In genomic region chr9:124045076-124045829, GRCh38 we compare ENCODE assay signal across 9 cellular contexts. TPM values are rescaled to one million over a fixed set of nuclear protein-coding genes. Genes with fewer than 3 reads are reported as not detected.
DNase-seq lines count a peak whose midpoint lies in the region; ATAC-seq, FAIRE-seq and TF ChIP-seq lines count a peak whose summit lies in the region.
"Had no signal": no experiment of that assay in that cellular context is flagged by ENCODE, and none has a peak within 500 bp of the region (broad histone marks: within the 10 kb centered on the region; RNA-seq: fewer than 3 reads in every experiment).

No MANE protein-coding gene starts in this region.

- H3K9me3 Mint-ChIP-seq in WTC11, result no peaks in the 10 kb centered on the region
- H3K9me3 Mint-ChIP-seq: natural killer cell treated with Interleukin-12 subunit alpha and Interleukin-12 subunit beta and Interleukin-15 and Interleukin-18, amount 100 ng/mL, for 72 hours had no signal

- H3K79me2 ChIP-seq in smooth muscle cell (ENCODE audit: low read depth), result no peaks in the 10 kb centered on the region

- peak overlapping the region; percentile 56 for H3K4me3 Mint-ChIP-seq in WTC11
- H3K4me3 Mint-ChIP-seq: natural killer cell treated with Interleukin-12 subunit alpha and Interleukin-12 subunit beta and Interleukin-15 and Interleukin-18, amount 100 ng/mL, for 72 hours had no signal

- H3K9me3 ChIP-seq in right cardiac atrium (ENCODE audit: control insufficient read depth, low read length), result no peaks in the 10 kb centered on the region
- no peaks in the 10 kb centered on the region for H3K9me3 ChIP-seq in smooth muscle cell (replicated peaks; ENCODE audit: low read depth)

- H3F3A ChIP-seq in smooth muscle cell (ENCODE audit: low read depth), result peaks cover 13% of the 10 kb centered on the region

- DNase-seq in HTR-8/SVneo (ENCODE audit: insufficient read length, low spot score) (peak; percentile 42), WTC11 (ENCODE audit: low spot score) (peak; percentile 39), right cardiac atrium (peak; percentile 54 to 91 (median 89)), smooth muscle cell (lab: John Stamatoyannopoulos, UW; ENCODE audit: unreplicated experiment) (peak; percentile 32)

- peaks cover 10% of the 10 kb centered on the region; the same call in 1 of the 2 replicates for H3K4me1 Mint-ChIP-seq in WTC11

- POLR2A ChIA-PET in WTC11 (lab: Charles Lee), result no interaction called here

- H3K27ac ChIP-seq in right cardiac atrium (ENCODE audit: low read length) (no peak overlapping the region), smooth muscle cell (ENCODE audit: low read depth) (no peak overlapping the region)

- peak overlapping the region; percentile 33 for H2AFZ ChIP-seq in smooth muscle cell (ENCODE audit: low read depth)

- H3K4me2 ChIP-seq in smooth muscle cell, result peak overlapping the region; percentile 86

- no peaks in the 10 kb centered on the region for H3K27me3 ChIP-seq in right cardiac atrium (ENCODE audit: control insufficient read depth, insufficient read depth)
- H3K27me3 ChIP-seq in smooth muscle cell (ENCODE audit: low read depth), result peaks cover 14% of the 10 kb centered on the region

- CTCF ChIA-PET in WTC11 (lab: Charles Lee), result interaction anchor here (0.7 kb wide), 1 partner anchor 275 kb away, joined by 3 read pairs; no protein-coding TSS in a partner anchor

- H3K4me3 ChIP-seq in right cardiac atrium (ENCODE audit: low read length) (peak overlapping the region; percentile 33), smooth muscle cell (peak overlapping the region; percentile 40)

- TF ChIP-seq CTCF in WTC11 (IDR thresholded peaks at IDR 0.05), result no peak
- TF ChIP-seq CTCF in smooth muscle cell (IDR thresholded peaks at IDR 0.05; ENCODE audit: borderline replicate concordance, insufficient read depth, poor library complexity, severe bottlenecking), result no peak

- peak overlapping the region; percentile 61 for H3K9ac ChIP-seq in smooth muscle cell (ENCODE audit: low read depth)

- WGBS in right cardiac atrium, result 9% methylated on average over 49 of the region's 49 CpGs
- 17% methylated on average over 42 of the region's 49 CpGs for WGBS in smooth muscle cell (ENCODE audit: low lambda C conversion rate)

- intact Hi-C loops in right cardiac atrium (cut with DNase I), result loop anchor here in 1 of 4 donors (10.0 kb wide), 1 partner anchor 630 kb away; no protein-coding TSS in a partner anchor

- FAIRE-seq in HTR-8/SVneo (lab: Jason Lieb, UNC), result no peak

- H3K36me3 ChIP-seq in smooth muscle cell (ENCODE audit: low read depth), result no peaks in the 10 kb centered on the region

- H3K27ac Mint-ChIP-seq in WTC11, result no peak overlapping the region
- H3K27ac Mint-ChIP-seq: natural killer cell treated with Interleukin-12 subunit alpha and Interleukin-12 subunit beta and Interleukin-15 and Interleukin-18, amount 100 ng/mL, for 72 hours had no signal

- H3K36me3 Mint-ChIP-seq in WTC11, result no peaks in the 10 kb centered on the region
- H3K36me3 Mint-ChIP-seq: natural killer cell treated with Interleukin-12 subunit alpha and Interleukin-12 subunit beta and Interleukin-15 and Interleukin-18, amount 100 ng/mL, for 72 hours had no signal

- no peaks in the 10 kb centered on the region for H4K20me1 ChIP-seq in smooth muscle cell (ENCODE audit: low read depth)

- peaks cover 2% of the 10 kb centered on the region for H3K4me1 ChIP-seq in right cardiac atrium (ENCODE audit: control insufficient read depth, insufficient read depth, low read length)
- peaks cover 16% of the 10 kb centered on the region for H3K4me1 ChIP-seq in smooth muscle cell (ENCODE audit: low read depth)

- peaks cover 60% of the 10 kb centered on the region for H3K27me3 Mint-ChIP-seq in WTC11 (ENCODE audit: low read depth)

- ATAC-seq in WTC11 (peak; percentile 37), right cardiac atrium (peak; percentile 71 to 84), HG03521 (IDR thresholded peaks at IDR 0.05; ENCODE audit: unreplicated experiment) (no peak), HG02970 (IDR thresholded peaks at IDR 0.05; ENCODE audit: low FRiP score, unreplicated experiment) (no peak), GM21619 (IDR thresholded peaks at IDR 0.05; ENCODE audit: unreplicated experiment) (no peak)
- no peak for ATAC-seq in activated CD4-positive, CD25-positive, alpha-beta regulatory T cell treated with anti-CD3 and anti-CD28 coated beads, Interleukin-2, amount 50 U/mL, for 24 hours

TF ChIP-seq in WTC11, 78 proteins besides CTCF, POLR2A, EP300 and RAD21:
- TF ChIP-seq FOXP4 (CRISPR knock-in tag; IDR thresholded peaks at IDR 0.05) (no peak), ZNF423 (CRISPR knock-in tag; IDR thresholded peaks at IDR 0.05) (peak; percentile 63), ATF1 (CRISPR knock-in tag; IDR thresholded peaks at IDR 0.05) (no peak), ESRRA (CRISPR knock-in tag; IDR thresholded peaks at IDR 0.05; ENCODE audit: borderline replicate concordance) (no peak)

RNA-seq across cellular contexts. Expression of gene LHX2, which starts 33.7 kb away (rescaled TPM):
- total RNA-seq in WTC11 (2021) (0.42 to 0.50 TPM in 2 of 3 replicates, not detected in the other), right cardiac atrium (under 1 TPM in 1 of 4 donors, not detected in 3; 0.17 TPM), smooth muscle cell (not detected in 2 replicates)
- polyA plus RNA-seq in right cardiac atrium (0.07 TPM), smooth muscle cell (not detected in 2 replicates)
- total RNA-seq: natural killer cell treated with Interleukin-12 subunit alpha and Interleukin-12 subunit beta and Interleukin-15 and Interleukin-18, amount 100 ng/mL, for 72 hours had no signal

Comparison
In these comparisons a context has a peak if more than half of its experiments do, and no peak if none do; other contexts are left out.
1. DNase-seq: peak in every context shown above with its lines; median percentile 89 in right cardiac atrium; 42 in HTR-8/SVneo; 39 in WTC11; 32 in smooth muscle cell.
2. ATAC-seq: peak in WTC11 (single experiment) and right cardiac atrium (2 of 2); none in activated CD4-positive, CD25-positive, alpha-beta regulatory T cell treated with anti-CD3 and anti-CD28 coated beads, Interleukin-2, amount 50 U/mL, for 24 hours (0 of 2), HG03521 (single experiment), HG02970 (single experiment) and GM21619 (single experiment).